8 cellular contexts compared by ENCODE assay signal in genomic region chr3:88150371-88150770, GRCh38. TPM values are rescaled to one million over a fixed set of nuclear protein-coding genes. Genes with fewer than 3 reads are reported as not detected.
DNase-seq lines count a peak whose midpoint lies in the region; ATAC-seq and TF ChIP-seq lines count a peak whose summit lies in the region.

No MANE protein-coding gene starts in this region.

- peaks cover 67% of the 10 kb centered on the region for H3K79me2 ChIP-seq in PC-9 (ENCODE audit: low read depth)

- H3F3A ChIP-seq in PC-9 (ENCODE audit: insufficient read depth, low read depth): 0 out of 2 replicates have a peak, but pooled peaks cover 5% of the 10 kb centered on the region

- intact Hi-C loops in activated naive CD4-positive, alpha-beta T cell treated with anti-CD3 and anti-CD28 coated beads for 36 hours (cut with micrococcal nuclease): loop anchor here (2.0 kb wide), 1 partner anchor 38 kb away; no protein-coding TSS in a partner anchor
- intact Hi-C loops in PC-9 (cut with micrococcal nuclease; ENCODE audit: unreplicated experiment): no loop called here

- peak overlapping the region; percentile 97 for H3K27ac Mint-ChIP-seq in activated naive CD4-positive, alpha-beta T cell treated with anti-CD3 and anti-CD28 coated beads for 36 hours
- peak overlapping the region; percentile 99 for H3K27ac Mint-ChIP-seq in chondrocyte (ENCODE audit: unreplicated experiment)

- peak overlapping the region; percentile 90 for H3K27ac ChIP-seq in PC-9
- peak overlapping the region; percentile 91 for H3K27ac ChIP-seq in urinary bladder (ENCODE audit: low read depth)

- BruUV-seq in PC-9 (replicated peaks; lab: Mats Ljungman, UMichigan): TSS peak; percentile 60

- peaks cover 2% of the 10 kb centered on the region for H3K27me3 Mint-ChIP-seq in activated naive CD4-positive, alpha-beta T cell treated with anti-CD3 and anti-CD28 coated beads for 36 hours (ENCODE audit: low read depth)
- H3K27me3 Mint-ChIP-seq in chondrocyte (ENCODE audit: low read depth): no peaks in the 10 kb centered on the region

- no peaks in the 10 kb centered on the region for H3K9me2 ChIP-seq in PC-9 (ENCODE audit: insufficient read depth)

- H3K27me3 ChIP-seq in PC-9 (ENCODE audit: insufficient read depth, low read depth): no peaks in the 10 kb centered on the region

- H3K36me3 ChIP-seq in PC-9 (ENCODE audit: low read depth) (peaks cover 12% of the 10 kb centered on the region; the same call in 1 of the 2 replicates), urinary bladder (ENCODE audit: insufficient read depth) (peaks cover 5% of the 10 kb centered on the region)

- POLR2A ChIA-PET in PC-9 (lab: Charles Lee; ENCODE audit: unreplicated experiment): no interaction called here

- H3K9me3 Mint-ChIP-seq in activated naive CD4-positive, alpha-beta T cell treated with anti-CD3 and anti-CD28 coated beads for 36 hours: no peaks in the 10 kb centered on the region
- H3K9me3 Mint-ChIP-seq in chondrocyte (ENCODE audit: low read depth): no peaks in the 10 kb centered on the region

- H3K4me1 ChIP-seq in PC-9 (replicated peaks; ENCODE audit: insufficient read depth) (peaks cover 17% of the 10 kb centered on the region), urinary bladder (ENCODE audit: insufficient read depth) (no peaks in the 10 kb centered on the region)

- peak; percentile 62 for DNase-seq in activated naive CD4-positive, alpha-beta T cell treated with anti-CD3 and anti-CD28 coated beads for 36 hours
- DNase-seq in activated naive CD4-positive, alpha-beta T cell treated with Interleukin-2 at 50 U/mL for 16 hours: no peak
- no peak for DNase-seq in PC-9
- DNase-seq in chondrocyte (ENCODE audit: low spot score): no peak
- DNase-seq in midbrain (lab: John Stamatoyannopoulos, UW): peak; percentile 33
- DNase-seq in HuH-7.5 (ENCODE audit: low spot score): no peak

- peak overlapping the region; percentile 97 for H2AFZ ChIP-seq in PC-9

- TF ChIP-seq CTCF in PC-9 (conservative IDR thresholded peaks at IDR 0.05) (no peak), chondrocyte (IDR thresholded peaks at IDR 0.05) (no peak)

- H3K4me2 ChIP-seq in PC-9: peak overlapping the region; percentile 99

- CTCF ChIA-PET in activated naive CD4-positive, alpha-beta T cell treated with anti-CD3 and anti-CD28 coated beads for 36 hours (lab: Charles Lee): interaction anchor here (1.2 to 1.6 kb wide), 2 partner anchors 56 to 799 kb away, joined by 3 read pairs; no protein-coding TSS in a partner anchor
- CTCF ChIA-PET in PC-9 (lab: Charles Lee): no interaction called here

- no peaks in the 10 kb centered on the region for H4K20me1 ChIP-seq in PC-9 (ENCODE audit: insufficient read depth)

- peaks cover 7% of the 10 kb centered on the region for H3K36me3 Mint-ChIP-seq in activated naive CD4-positive, alpha-beta T cell treated with anti-CD3 and anti-CD28 coated beads for 36 hours (ENCODE audit: low read depth)
- peaks cover 3% of the 10 kb centered on the region for H3K36me3 Mint-ChIP-seq in chondrocyte (ENCODE audit: low read depth)

- WGBS in urinary bladder: under 1% methylated on average over 8 of the region's 8 CpGs

- H3K4me3 Mint-ChIP-seq in activated naive CD4-positive, alpha-beta T cell treated with anti-CD3 and anti-CD28 coated beads for 36 hours: peak overlapping the region; percentile 88
- peak overlapping the region; percentile 94 for H3K4me3 Mint-ChIP-seq in chondrocyte (ENCODE audit: unreplicated experiment)

- peak; percentile 14 for ATAC-seq in HG02870 (IDR thresholded peaks at IDR 0.05; ENCODE audit: unreplicated experiment)

- no peaks in the 10 kb centered on the region for H3K9me3 ChIP-seq in PC-9 (ENCODE audit: insufficient read depth, low read depth)

- H3K4me1 Mint-ChIP-seq in activated naive CD4-positive, alpha-beta T cell treated with anti-CD3 and anti-CD28 coated beads for 36 hours (ENCODE audit: low read depth): peaks cover 29% of the 10 kb centered on the region
- peaks cover 24% of the 10 kb centered on the region for H3K4me1 Mint-ChIP-seq in chondrocyte (ENCODE audit: low read depth)

- H3K4me3 ChIP-seq in PC-9 (peak overlapping the region; percentile 95), urinary bladder (ENCODE audit: low read depth, low read length) (peak overlapping the region; percentile 60)

RNA-seq across cellular contexts. Expression of gene C3orf38, which starts 0.6 kb away (rescaled TPM):
- 10 to 100 TPM; 16.0 to 16.7 TPM for total RNA-seq in activated naive CD4-positive, alpha-beta T cell treated with anti-CD3 and anti-CD28 coated beads for 36 hours
- 12.8 and 18.6 TPM in 2 replicates for total RNA-seq in PC-9 (2021)
- 25.4 to 28.6 TPM (median 27.0 TPM) in 3 replicates for total RNA-seq in chondrocyte
- total RNA-seq in urinary bladder: 60.5 TPM
- 7.7 TPM for polyA plus RNA-seq in urinary bladder

Comparison
In these comparisons a context has a peak if more than half of its experiments do, and no peak if none do; other contexts are left out.
1. DNase-seq: peak in activated naive CD4-positive, alpha-beta T cell treated with anti-CD3 and anti-CD28 coated beads for 36 hours (single experiment) and midbrain (single experiment); none in activated naive CD4-positive, alpha-beta T cell treated with Interleukin-2 at 50 U/mL for 16 hours (single experiment), PC-9 (0 of 2), chondrocyte (single experiment) and HuH-7.5 (single experiment).